ENCODE assay signal across 37 cellular contexts in the genomic region with DNA sequence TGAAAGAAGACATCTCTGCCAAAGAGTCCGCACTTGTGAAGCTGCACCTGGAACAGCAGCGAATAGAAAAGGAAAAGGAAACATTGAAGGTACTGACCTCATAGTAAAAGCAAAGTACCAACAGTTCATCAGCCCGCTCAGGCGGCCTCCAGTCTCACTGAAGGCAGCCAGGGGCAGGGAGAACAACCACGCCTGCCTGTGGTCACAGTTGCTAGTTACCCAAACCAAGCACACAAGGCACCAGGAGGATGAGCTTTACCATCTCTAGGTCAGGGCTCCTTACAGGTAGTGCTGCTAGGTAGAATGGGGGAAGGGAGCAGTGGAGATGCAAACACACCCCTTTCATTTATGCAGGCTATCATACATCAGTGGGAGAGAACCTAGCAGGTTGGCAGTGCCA.
"Had no signal": no experiment of that assay in that cellular context is flagged by ENCODE, and none has a peak within 500 bp of the region (broad histone marks: within the 10 kb centered on the region; RNA-seq: fewer than 3 reads in every experiment).

No MANE protein-coding gene starts in this region.

- H3K27ac ChIP-seq: body of pancreas, brain microvascular endothelial cell, breast epithelium, VCaP had no signal

- H3K4me3 ChIP-seq: body of pancreas, breast epithelium had no signal

- H3K4me3 Mint-ChIP-seq: activated CD4-positive, alpha-beta memory T cell treated with anti-CD3 and anti-CD28 coated beads, Interleukin-2, amount 10 ng/mL, durations not matched to agents 7 days and 5 days; activated CD4-positive, alpha-beta T cell treated with anti-CD3 and anti-CD28 coated beads for 36 hours; activated CD4-positive, alpha-beta T cell treated with anti-CD3 and anti-CD28 coated beads, Interleukin-2, amount 10 ng/mL, durations not matched to agents 7 days and 5 days; activated CD8-positive, alpha-beta memory T cell treated with anti-CD3 and anti-CD28 coated beads, Interleukin-2, amount 10 ng/mL, durations not matched to agents 7 days and 5 days; activated CD8-positive, alpha-beta T cell treated with anti-CD3 and anti-CD28 coated beads, Interleukin-2, amount 10 ng/mL, durations not matched to agents 7 days and 5 days; activated naive CD4-positive, alpha-beta T cell treated with anti-CD3 and anti-CD28 coated beads, Interleukin-2, amount 10 ng/mL, durations not matched to agents 7 days and 5 days; activated naive CD4-positive, alpha-beta T cell treated with anti-CD3 and anti-CD28 coated beads, Interleukin-2, amount 50 U/mL, for 24 hours; activated naive CD8-positive, alpha-beta T cell; activated naive CD8-positive, alpha-beta T cell treated with anti-CD3 and anti-CD28 coated beads, Interleukin-2, amount 10 ng/mL, durations not matched to agents 7 days and 5 days; activated naive CD8-positive, alpha-beta T cell treated with anti-CD3 and anti-CD28 coated beads, Interleukin-2, amount 50 U/mL, for 24 hours; activated T-cell treated with anti-CD3 and anti-CD28 coated beads, Interleukin-2, amount 50 U/mL, for 24 hours; activated T-cell treated with anti-CD3 and anti-CD28 coated beads, Interleukin-2, amount 50 U/mL, for 72 hours; activated T-helper 1 cell treated with anti-CD3 and anti-CD28 coated beads, Interleukin-12 subunit alpha, Interleukin-12 subunit beta, Interleukin-2, Interleukin-4 antibody, amounts not matched to agents 30 ng/mL and 10 ng/mL and 1 ng/mL, durations not matched to agents 14 hours and 24 hours and 36 hours; T-helper 1 cell treated with Interleukin-12 subunit alpha and Interleukin-12 subunit beta and Interleukin-4 antibody, amounts not matched to agents 30 μg/mL and 1 μg/mL, for 36 hours; T-helper 2 cell treated with Interferon-gamma antibody and Interleukin-4, amounts not matched to agents 5 μg/mL and 100 μg/mL, for 36 hours had no signal

- H3K27me3 ChIP-seq: body of pancreas, brain microvascular endothelial cell, breast epithelium had no signal

- DNase-seq: activated CD4-positive, alpha-beta memory T cell treated with anti-CD3 and anti-CD28 coated beads, Interleukin-2, amount 10 ng/mL, durations not matched to agents 7 days and 5 days; activated CD4-positive, alpha-beta T cell treated with anti-CD3 and anti-CD28 coated beads for 1 hour; activated CD4-positive, alpha-beta T cell treated with anti-CD3 and anti-CD28 coated beads for 36 hours; activated CD4-positive, alpha-beta T cell treated with anti-CD3 and anti-CD28 coated beads for 48 hours; activated CD4-positive, alpha-beta T cell treated with anti-CD3 and anti-CD28 coated beads, Interleukin-2, amount 10 ng/mL, durations not matched to agents 7 days and 5 days; activated CD4-positive, alpha-beta T cell treated with anti-CD3 and anti-CD28 coated beads, Interleukin-2, amount 50 U/mL, for 48 hours; activated CD4-positive, CD25-positive, alpha-beta regulatory T cell; activated CD8-positive, alpha-beta memory T cell treated with anti-CD3 and anti-CD28 coated beads for 24 hours; activated CD8-positive, alpha-beta memory T cell treated with anti-CD3 and anti-CD28 coated beads, Interleukin-2, amount 10 ng/mL, durations not matched to agents 7 days and 5 days; activated CD8-positive, alpha-beta memory T cell treated with anti-CD3 and anti-CD28 coated beads, Interleukin-2, amount 50 U/mL, for 48 hours; activated CD8-positive, alpha-beta T cell treated with anti-CD3 and anti-CD28 coated beads, Interleukin-2, amount 10 ng/mL, durations not matched to agents 7 days and 5 days; activated effector memory CD4-positive, alpha-beta T cell treated with Interleukin-2 at 50 U/mL for 16 hours; activated gamma-delta T cell; activated naive CD4-positive, alpha-beta T cell treated with anti-CD3 and anti-CD28 coated beads, Interleukin-2, amount 10 ng/mL, durations not matched to agents 7 days and 5 days; activated naive CD4-positive, alpha-beta T cell treated with Interleukin-2 at 50 U/mL for 16 hours; activated naive CD8-positive, alpha-beta T cell treated with anti-CD3 and anti-CD28 coated beads, Interleukin-2, amount 10 ng/mL, durations not matched to agents 7 days and 5 days; activated naive CD8-positive, alpha-beta T cell treated with anti-CD3 and anti-CD28 coated beads, Interleukin-2, amount 50 U/mL, for 24 hours; activated T-cell treated with anti-CD3 and anti-CD28 coated beads, Interleukin-2, amount 50 U/mL, for 24 hours; activated T-cell treated with anti-CD3 and anti-CD28 coated beads, Interleukin-2, amount 50 U/mL, for 72 hours; amygdala; aorta; body of pancreas; brain microvascular endothelial cell; central memory CD4-positive, alpha-beta T cell; SW 1271; T-helper 1 cell; T-helper 2 cell; T-helper 9 cell had no signal

- H3K36me3 Mint-ChIP-seq: activated CD8-positive, alpha-beta memory T cell treated with anti-CD3 and anti-CD28 coated beads, Interleukin-2, amount 10 ng/mL, durations not matched to agents 7 days and 5 days; activated naive CD4-positive, alpha-beta T cell treated with anti-CD3 and anti-CD28 coated beads, Interleukin-2, amount 10 ng/mL, durations not matched to agents 7 days and 5 days; activated naive CD4-positive, alpha-beta T cell treated with anti-CD3 and anti-CD28 coated beads, Interleukin-2, amount 50 U/mL, for 24 hours; activated naive CD8-positive, alpha-beta T cell; activated naive CD8-positive, alpha-beta T cell treated with anti-CD3 and anti-CD28 coated beads, Interleukin-2, amount 10 ng/mL, durations not matched to agents 7 days and 5 days had no signal

- ATAC-seq: activated CD4-positive, alpha-beta T cell treated with anti-CD3 and anti-CD28 coated beads for 36 hours; activated CD4-positive, CD25-positive, alpha-beta regulatory T cell treated with anti-CD3 and anti-CD28 coated beads, Interleukin-2, amount 50 U/mL, for 24 hours; activated CD8-positive, alpha-beta memory T cell treated with anti-CD3 and anti-CD28 coated beads, Interleukin-2, amount 10 ng/mL, durations not matched to agents 7 days and 5 days; activated CD8-positive, alpha-beta T cell treated with anti-CD3 and anti-CD28 coated beads, Interleukin-2, amount 10 ng/mL, durations not matched to agents 7 days and 5 days; activated naive CD8-positive, alpha-beta T cell treated with anti-CD3 and anti-CD28 coated beads, Interleukin-2, amount 50 U/mL, for 24 hours; activated T-cell treated with anti-CD3 and anti-CD28 coated beads, Interleukin-2, amount 50 U/mL, for 72 hours; body of pancreas had no signal

- H3K4me1 Mint-ChIP-seq: activated CD4-positive, alpha-beta T cell treated with anti-CD3 and anti-CD28 coated beads, Interleukin-2, amount 10 ng/mL, durations not matched to agents 7 days and 5 days; activated naive CD4-positive, alpha-beta T cell treated with anti-CD3 and anti-CD28 coated beads, Interleukin-2, amount 10 ng/mL, durations not matched to agents 7 days and 5 days had no signal

- H3K4me1 ChIP-seq: body of pancreas, breast epithelium had no signal

- H3K9me3 ChIP-seq: body of pancreas, breast epithelium had no signal

- H3K9me3 Mint-ChIP-seq: activated CD4-positive, alpha-beta memory T cell treated with anti-CD3 and anti-CD28 coated beads, Interleukin-2, amount 10 ng/mL, durations not matched to agents 7 days and 5 days; activated CD4-positive, alpha-beta T cell treated with anti-CD3 and anti-CD28 coated beads, Interleukin-2, amount 10 ng/mL, durations not matched to agents 7 days and 5 days; activated naive CD4-positive, alpha-beta T cell treated with anti-CD3 and anti-CD28 coated beads, Interleukin-2, amount 10 ng/mL, durations not matched to agents 7 days and 5 days; activated naive CD4-positive, alpha-beta T cell treated with anti-CD3 and anti-CD28 coated beads, Interleukin-2, amount 50 U/mL, for 24 hours; activated naive CD8-positive, alpha-beta T cell treated with anti-CD3 and anti-CD28 coated beads, Interleukin-2, amount 10 ng/mL, durations not matched to agents 7 days and 5 days; activated naive CD8-positive, alpha-beta T cell treated with anti-CD3 and anti-CD28 coated beads, Interleukin-2, amount 50 U/mL, for 24 hours; activated T-cell treated with anti-CD3 and anti-CD28 coated beads, Interleukin-2, amount 50 U/mL, for 24 hours; activated T-cell treated with anti-CD3 and anti-CD28 coated beads, Interleukin-2, amount 50 U/mL, for 72 hours; activated T-helper 1 cell treated with anti-CD3 and anti-CD28 coated beads, Interleukin-12 subunit alpha, Interleukin-12 subunit beta, Interleukin-2, Interleukin-4 antibody, amounts not matched to agents 30 ng/mL and 10 ng/mL and 1 ng/mL, durations not matched to agents 14 hours and 24 hours and 36 hours; activated T-helper 2 cell treated with anti-CD3 and anti-CD28 coated beads, Interferon-gamma antibody, Interleukin-2, Interleukin-4, amounts not matched to agents 10 μg/mL and 5 μg/mL and 100 μg/mL, durations not matched to agents 14 hours and 24 hours and 36 hours; T-helper 1 cell treated with Interleukin-12 subunit alpha and Interleukin-12 subunit beta and Interleukin-4 antibody, amounts not matched to agents 30 μg/mL and 1 μg/mL, for 36 hours; T-helper 2 cell treated with Interferon-gamma antibody and Interleukin-4, amounts not matched to agents 5 μg/mL and 100 μg/mL, for 36 hours had no signal

- H3K27ac Mint-ChIP-seq: activated CD4-positive, alpha-beta memory T cell treated with anti-CD3 and anti-CD28 coated beads, Interleukin-2, amount 10 ng/mL, durations not matched to agents 7 days and 5 days; activated CD4-positive, alpha-beta T cell treated with anti-CD3 and anti-CD28 coated beads for 36 hours; activated CD4-positive, alpha-beta T cell treated with anti-CD3 and anti-CD28 coated beads, Interleukin-2, amount 10 ng/mL, durations not matched to agents 7 days and 5 days; activated CD8-positive, alpha-beta memory T cell treated with anti-CD3 and anti-CD28 coated beads, Interleukin-2, amount 10 ng/mL, durations not matched to agents 7 days and 5 days; activated CD8-positive, alpha-beta T cell treated with anti-CD3 and anti-CD28 coated beads, Interleukin-2, amount 10 ng/mL, durations not matched to agents 7 days and 5 days; activated naive CD4-positive, alpha-beta T cell treated with anti-CD3 and anti-CD28 coated beads, Interleukin-2, amount 10 ng/mL, durations not matched to agents 7 days and 5 days; activated naive CD4-positive, alpha-beta T cell treated with anti-CD3 and anti-CD28 coated beads, Interleukin-2, amount 50 U/mL, for 24 hours; activated naive CD8-positive, alpha-beta T cell; activated naive CD8-positive, alpha-beta T cell treated with anti-CD3 and anti-CD28 coated beads, Interleukin-2, amount 10 ng/mL, durations not matched to agents 7 days and 5 days; activated naive CD8-positive, alpha-beta T cell treated with anti-CD3 and anti-CD28 coated beads, Interleukin-2, amount 50 U/mL, for 24 hours; activated T-cell treated with anti-CD3 and anti-CD28 coated beads, Interleukin-2, amount 50 U/mL, for 24 hours; activated T-cell treated with anti-CD3 and anti-CD28 coated beads, Interleukin-2, amount 50 U/mL, for 72 hours; activated T-helper 1 cell treated with anti-CD3 and anti-CD28 coated beads, Interleukin-12 subunit alpha, Interleukin-12 subunit beta, Interleukin-2, Interleukin-4 antibody, amounts not matched to agents 30 ng/mL and 10 ng/mL and 1 ng/mL, durations not matched to agents 14 hours and 24 hours and 36 hours; activated T-helper 2 cell treated with anti-CD3 and anti-CD28 coated beads, Interferon-gamma antibody, Interleukin-2, Interleukin-4, amounts not matched to agents 10 μg/mL and 5 μg/mL and 100 μg/mL, durations not matched to agents 14 hours and 24 hours and 36 hours; T-helper 1 cell treated with Interleukin-12 subunit alpha and Interleukin-12 subunit beta and Interleukin-4 antibody, amounts not matched to agents 30 μg/mL and 1 μg/mL, for 36 hours; T-helper 2 cell treated with Interferon-gamma antibody and Interleukin-4, amounts not matched to agents 5 μg/mL and 100 μg/mL, for 36 hours had no signal

- H3K36me3 ChIP-seq: brain microvascular endothelial cell, breast epithelium had no signal
